In genomic region chr5:56446728-56447127, GRCh38 we compare ENCODE assay signal across 22 cellular contexts.
"Had no signal": no experiment of that assay in that cellular context is flagged by ENCODE, and none has a peak within 500 bp of the region (broad histone marks: within the 10 kb centered on the region; RNA-seq: fewer than 3 reads in every experiment).

No MANE protein-coding gene starts in this region.

- FAIRE-seq: islet of Langerhans, kidney, small intestine, urothelium cell line had no signal

- H3K27me3 ChIP-seq: left lung, ovary, sigmoid colon, spleen, tibial nerve, upper lobe of right lung had no signal

- DNase-seq: head of caudate nucleus; hypothalamus; immature natural killer cell; kidney; left lung; lower lobe of right lung; mammary epithelial cell; mesenchymal stem cell; naive thymus-derived CD8-positive, alpha-beta T cell; nucleus accumbens; right cardiac atrium; sigmoid colon; spleen; stimulated activated CD4-positive, alpha-beta T cell treated with anti-CD3 and anti-CD28 coated beads, Interleukin-4, amount 100 ng/mL, for 24 hours; stimulated activated naive CD4-positive, alpha-beta T cell; upper lobe of right lung had no signal

- H3K27ac ChIP-seq: left lung, lower lobe of right lung, ovary, sigmoid colon, spleen, upper lobe of right lung had no signal

- ATAC-seq: naive thymus-derived CD8-positive, alpha-beta T cell; stimulated activated effector memory CD8-positive, alpha-beta T cell treated with anti-CD3 and anti-CD28 coated beads, Interleukin-12 subunit alpha, Interleukin-12 subunit beta, amount 100 ng/mL, for 72 hours had no signal

- H3K36me3 ChIP-seq: left lung, lower lobe of right lung, ovary, sigmoid colon, spleen, tibial nerve, upper lobe of right lung had no signal

- H3K4me3 ChIP-seq: left lung, lower lobe of right lung, ovary, sigmoid colon, spleen, tibial nerve, upper lobe of right lung had no signal

- H3K4me1 ChIP-seq: lower lobe of right lung, sigmoid colon, spleen, upper lobe of right lung had no signal

- H3K9me3 ChIP-seq: left lung, lower lobe of right lung, ovary, sigmoid colon, spleen, tibial nerve, upper lobe of right lung had no signal
